ENCODE assay signal across 14 cellular contexts in genomic region chr1:239662950-239663349, GRCh38.
DNase-seq lines count a peak whose midpoint lies in the region; ATAC-seq and TF ChIP-seq lines count a peak whose summit lies in the region.
"Had no signal": no experiment of that assay in that cellular context is flagged by ENCODE, and none has a peak within 500 bp of the region (broad histone marks: within the 10 kb centered on the region; RNA-seq: fewer than 3 reads in every experiment).

No MANE protein-coding gene starts in this region.

- intact Hi-C loops in CD14-positive monocyte (cut with micrococcal nuclease) = no loop called here

- H3K4me3 Mint-ChIP-seq in CD14-positive monocyte = no peak overlapping the region
- H3K4me3 Mint-ChIP-seq in stimulated activated naive CD8-positive, alpha-beta T cell treated with anti-CD3 and anti-CD28 coated beads, Interleukin-15, Interleukin-2, amounts not matched to agents 100 ng/mL and 50 ng/mL, for 24 hours = no peak overlapping the region
- H3K4me3 Mint-ChIP-seq: CD8-positive, alpha-beta memory T cell; H9 had no signal

- no peak for TF ChIP-seq CTCF in CD14-positive monocyte (IDR thresholded peaks at IDR 0.05)

- peaks cover 7 to 23% (median 14%) of the 10 kb centered on the region in 7 donors for H3K9me3 Mint-ChIP-seq in CD14-positive monocyte
- H3K9me3 Mint-ChIP-seq in activated naive CD4-positive, alpha-beta T cell treated with anti-CD3 and anti-CD28 coated beads, Interleukin-2, amount 50 U/mL, for 72 hours = peaks cover 3 to 4% of the 10 kb centered on the region in 2 donors
- peaks cover 5% of the 10 kb centered on the region for H3K9me3 Mint-ChIP-seq in stimulated activated naive CD8-positive, alpha-beta T cell treated with anti-CD3 and anti-CD28 coated beads, Interleukin-15, Interleukin-2, amounts not matched to agents 100 ng/mL and 50 ng/mL, for 24 hours
- H3K9me3 Mint-ChIP-seq: H9 had no signal

- DNase-seq in activated naive CD4-positive, alpha-beta T cell treated with anti-CD3 and anti-CD28 coated beads, Interleukin-2, amount 50 U/mL, for 16 hours = peak; percentile 12
- no peak for DNase-seq in activated naive CD4-positive, alpha-beta T cell treated with Interleukin-2 at 50 U/mL for 16 hours
- DNase-seq in CD14-positive monocyte (ENCODE audit: low spot score) = no peak
- no peak for DNase-seq in activated naive CD4-positive, alpha-beta T cell treated with anti-CD3 and anti-CD28 coated beads, Interleukin-2, amount 50 U/mL, for 72 hours (ENCODE audit: low spot score in 2 of 2)
- no peak for DNase-seq in central memory CD4-positive, alpha-beta T cell
- DNase-seq: BE2C; Caco-2; CD8-positive, alpha-beta memory T cell; DND-41; GDM1; GOT3; H9 had no signal

- ATAC-seq in activated naive CD4-positive, alpha-beta T cell treated with anti-CD3 and anti-CD28 coated beads, Interleukin-2, amount 50 U/mL, for 72 hours = no peak
- ATAC-seq: A549 had no signal

- no peaks in the 10 kb centered on the region for H3K36me3 Mint-ChIP-seq in CD14-positive monocyte
- H3K36me3 Mint-ChIP-seq in activated naive CD4-positive, alpha-beta T cell treated with anti-CD3 and anti-CD28 coated beads, Interleukin-2, amount 50 U/mL, for 72 hours = peaks cover 0 to 5% of the 10 kb centered on the region in 2 donors
- no peaks in the 10 kb centered on the region for H3K36me3 Mint-ChIP-seq in stimulated activated naive CD8-positive, alpha-beta T cell treated with anti-CD3 and anti-CD28 coated beads, Interleukin-15, Interleukin-2, amounts not matched to agents 100 ng/mL and 50 ng/mL, for 24 hours (ENCODE audit: low read depth)

- H3K27ac Mint-ChIP-seq in CD14-positive monocyte = peak overlapping the region in 6 of 7 donors; percentile 10 to 78 (median 31)
- peak overlapping the region; percentile 10 to 75 for H3K27ac Mint-ChIP-seq in activated naive CD4-positive, alpha-beta T cell treated with anti-CD3 and anti-CD28 coated beads, Interleukin-2, amount 50 U/mL, for 72 hours
- H3K27ac Mint-ChIP-seq in stimulated activated naive CD8-positive, alpha-beta T cell treated with anti-CD3 and anti-CD28 coated beads, Interleukin-15, Interleukin-2, amounts not matched to agents 100 ng/mL and 50 ng/mL, for 24 hours = peak overlapping the region; percentile 7
- H3K27ac Mint-ChIP-seq: H9 had no signal

- peaks cover 0 to 1% (median 0%) of the 10 kb centered on the region in 3 donors for H3K27me3 Mint-ChIP-seq in CD14-positive monocyte (ENCODE audit: low read depth in 3 of 3)
- H3K27me3 Mint-ChIP-seq in stimulated activated naive CD8-positive, alpha-beta T cell treated with anti-CD3 and anti-CD28 coated beads, Interleukin-15, Interleukin-2, amounts not matched to agents 100 ng/mL and 50 ng/mL, for 24 hours = no peaks in the 10 kb centered on the region

- H3K4me1 Mint-ChIP-seq in CD14-positive monocyte = no peaks in the 10 kb centered on the region
- peaks cover 6% of the 10 kb centered on the region for H3K4me1 Mint-ChIP-seq in stimulated activated naive CD8-positive, alpha-beta T cell treated with anti-CD3 and anti-CD28 coated beads, Interleukin-15, Interleukin-2, amounts not matched to agents 100 ng/mL and 50 ng/mL, for 24 hours (ENCODE audit: low read depth)
